In genomic region chr1:243253211-243253926, GRCh38 we compare ENCODE assay signal across 1 cellular context.
TF ChIP-seq lines count a peak whose summit lies in the region.

No MANE protein-coding gene starts in this region.

TF ChIP-seq in A549, 52 proteins besides CTCF, POLR2A, EP300 and RAD21 (continued from another document):
- TF ChIP-seq REST (IDR thresholded peaks at IDR 0.05) (no peak), CHD2 (IDR thresholded peaks at IDR 0.05; ENCODE audit: low read length, partially characterized antibody) (no peak), PBX3 (IDR thresholded peaks at IDR 0.05) (no peak), HEYL (CRISPR knock-in tag; IDR thresholded peaks at IDR 0.05) (no peak)
